In the genomic region with DNA sequence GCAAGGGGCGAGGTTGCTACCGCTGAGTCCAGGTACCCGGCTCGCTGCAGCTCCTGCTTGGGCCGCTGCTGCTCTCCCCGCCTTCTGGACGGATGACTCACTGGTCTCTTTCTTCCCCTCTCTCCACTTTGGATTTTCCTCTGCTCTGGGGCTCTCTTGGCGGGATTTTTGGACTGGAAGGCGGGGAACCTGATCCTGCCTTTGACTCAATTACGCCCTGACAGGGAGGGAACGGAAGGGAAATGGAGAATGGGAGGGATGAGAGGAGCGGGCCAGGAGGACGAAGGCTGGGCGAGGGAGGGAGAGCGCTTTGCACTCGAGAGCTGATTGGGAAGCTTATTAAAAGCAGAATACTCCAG, we compare ENCODE assay signal across 9 cellular contexts. TPM values are rescaled to one million over a fixed set of nuclear protein-coding genes. Genes with fewer than 3 reads are reported as not detected.
DNase-seq lines count a peak whose midpoint lies in the region; ATAC-seq and TF ChIP-seq lines count a peak whose summit lies in the region.
"Had no signal": no experiment of that assay in that cellular context is flagged by ENCODE, and none has a peak within 500 bp of the region (broad histone marks: within the 10 kb centered on the region; RNA-seq: fewer than 3 reads in every experiment).

A gene with protein sequence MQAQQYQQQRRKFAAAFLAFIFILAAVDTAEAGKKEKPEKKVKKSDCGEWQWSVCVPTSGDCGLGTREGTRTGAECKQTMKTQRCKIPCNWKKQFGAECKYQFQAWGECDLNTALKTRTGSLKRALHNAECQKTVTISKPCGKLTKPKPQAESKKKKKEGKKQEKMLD (minus strand): TSS at position 251 of the 359 bp plus-strand sequence. CDS start 88,760 bp downstream, outside the sequence.

- H3K27ac ChIP-seq in CD4-positive, alpha-beta memory T cell (ENCODE audit: low read depth, low read length): no peak within 1 kb of the TSS

- peaks cover 24% of the 10 kb centered on the region for H3K4me1 ChIP-seq in neuron (ENCODE audit: insufficient read depth, low read length)
- no peaks in the 10 kb centered on the region for H3K4me1 ChIP-seq in CD4-positive, alpha-beta memory T cell (ENCODE audit: insufficient read depth, low read length)

- no peaks in the 10 kb centered on the region for H3K36me3 Mint-ChIP-seq in natural killer cell
- no peaks in the 10 kb centered on the region for H3K36me3 Mint-ChIP-seq in CD4-positive, alpha-beta memory T cell

- intact Hi-C loops in natural killer cell (cut with micrococcal nuclease): no loop called here
- intact Hi-C loops in CD4-positive, alpha-beta memory T cell (cut with micrococcal nuclease): no loop called here

- CTCF ChIA-PET in CD4-positive, alpha-beta memory T cell (lab: Charles Lee; ENCODE audit: partially characterized antibody): no interaction called here

- no peaks in the 10 kb centered on the region for H3K9me3 ChIP-seq in neuron (ENCODE audit: low read length)
- no peaks in the 10 kb centered on the region for H3K9me3 ChIP-seq in CD4-positive, alpha-beta memory T cell (ENCODE audit: control insufficient read depth in 1 of 2, low read length in 2 of 2)

- no peak for TF ChIP-seq CTCF in foreskin fibroblast (IDR thresholded peaks at IDR 0.05; ENCODE audit: low read depth, low read length)
- TF ChIP-seq CTCF in natural killer cell (IDR thresholded peaks at IDR 0.05): no peak

- H3K4me1 Mint-ChIP-seq in natural killer cell: no peaks in the 10 kb centered on the region
- peaks cover 0 to 6% (median 0%) of the 10 kb centered on the region in 4 donors for H3K4me1 Mint-ChIP-seq in CD4-positive, alpha-beta memory T cell

- no peaks in the 10 kb centered on the region for H3K27me3 ChIP-seq in neuron (ENCODE audit: insufficient read depth, low read length)
- H3K27me3 ChIP-seq in CD4-positive, alpha-beta memory T cell (ENCODE audit: insufficient read depth, low read length): no peaks in the 10 kb centered on the region

- H2AFZ ChIP-seq in neuron (ENCODE audit: low read depth, low read length): peak within 1 kb of the TSS; percentile 86

- H3K4me3 Mint-ChIP-seq in natural killer cell: no peak within 1 kb of the TSS
- peak within 1 kb of the TSS in 1 of 8 donors; percentile 11 for H3K4me3 Mint-ChIP-seq in CD4-positive, alpha-beta memory T cell

- no peaks in the 10 kb centered on the region for H3K36me3 ChIP-seq in neuron (ENCODE audit: insufficient read depth, low read length)
- H3K36me3 ChIP-seq in CD4-positive, alpha-beta memory T cell (ENCODE audit: insufficient read depth, low read length): no peaks in the 10 kb centered on the region

- no peak for ATAC-seq in natural killer cell
- ATAC-seq in HG02759 (IDR thresholded peaks at IDR 0.05; ENCODE audit: unreplicated experiment): no peak

- H3K9me3 Mint-ChIP-seq in natural killer cell: peaks cover 9 to 10% of the 10 kb centered on the region in 2 donors
- H3K9me3 Mint-ChIP-seq in CD4-positive, alpha-beta memory T cell: peaks cover 0 to 8% (median 2%) of the 10 kb centered on the region in 8 donors

- no peak within 1 kb of the TSS for H3K27ac Mint-ChIP-seq in natural killer cell
- H3K27ac Mint-ChIP-seq in CD4-positive, alpha-beta memory T cell: no peak within 1 kb of the TSS

- POLR2A ChIA-PET in CD4-positive, alpha-beta memory T cell (lab: Charles Lee; ENCODE audit: partially characterized antibody): no interaction called here

- peak; percentile 81 for DNase-seq in EL
- DNase-seq in RPMI7951 (ENCODE audit: low read depth): peak; percentile 79
- DNase-seq in foreskin fibroblast: peak; percentile 51 to 80
- DNase-seq in AML-193 (lab: John Stamatoyannopoulos, UW): no peak
- DNase-seq in natural killer cell: no peak
- DNase-seq in CD4-positive, alpha-beta memory T cell: no peak

- H3K4me3 ChIP-seq in foreskin fibroblast (ENCODE audit: low read depth in 1 of 2, low read length in 2 of 2): peak within 1 kb of the TSS; percentile 69 to 86
- H3K4me3 ChIP-seq in neuron (ENCODE audit: low read length): peak within 1 kb of the TSS; percentile 60
- H3K4me3 ChIP-seq in CD4-positive, alpha-beta memory T cell (ENCODE audit: low read length in 2 of 2): no peak within 1 kb of the TSS

- no peaks in the 10 kb centered on the region for H3K27me3 Mint-ChIP-seq in natural killer cell (ENCODE audit: low read depth in 2 of 2)
- peaks cover 0 to 9% of the 10 kb centered on the region in 2 donors for H3K27me3 Mint-ChIP-seq in CD4-positive, alpha-beta memory T cell

RNA-seq across cellular contexts. Expression of the gene that starts here (rescaled TPM):
- total RNA-seq in RPMI7951 (2014; rRNA removed; shearing (Covaris generic)): 26.4 and 40.4 TPM in 2 replicates
- not detected for total RNA-seq in natural killer cell
- total RNA-seq in CD4-positive, alpha-beta memory T cell: not detected
- under 1 TPM in 1 of 2 donors, not detected in 1; 0.11 TPM for polyA plus RNA-seq in CD4-positive, alpha-beta memory T cell
- total RNA-seq: dermis microvascular lymphatic vessel endothelial cell had no signal

Comparison
In these comparisons a context has a peak if more than half of its experiments do, and no peak if none do; other contexts are left out.
1. RNA of the gene that starts here (total RNA-seq): 26.4 to 40.4 TPM in RPMI7951; not detected in CD4-positive, alpha-beta memory T cell and not detected in natural killer cell; every median in the first group is over 10 times any median in the second.
2. DNase-seq: peak in EL (single experiment), RPMI7951 (single experiment) and foreskin fibroblast (2 of 2); none in AML-193 (0 of 2), natural killer cell (single experiment) and CD4-positive, alpha-beta memory T cell (0 of 5).
3. H3K4me3 ChIP-seq: peak in foreskin fibroblast (2 of 2) and neuron (single experiment); none in CD4-positive, alpha-beta memory T cell (0 of 2).